1 cellular context compared by ENCODE assay signal in genomic region chr16:70569752-70570151, GRCh38.
TF ChIP-seq lines count a peak whose summit lies in the region.

No MANE protein-coding gene starts in this region.

TF ChIP-seq in HepG2, 621 proteins besides CTCF, POLR2A, EP300 and RAD21 (continued from another document):
- TF ChIP-seq ZBTB39 (CRISPR knock-in tag; IDR thresholded peaks at IDR 0.05) (no peak), ZNF263 (CRISPR knock-in tag; IDR thresholded peaks at IDR 0.05) (peak; percentile 64; the same call in 1 of the 2 replicates)
